ENCODE assay signal across 8 cellular contexts in genomic region chr19:48480476-48481190, GRCh38. TPM values are rescaled to one million over a fixed set of nuclear protein-coding genes. Genes with fewer than 3 reads are reported as not detected.
A peak's percentile ranks its signal among the peaks of the same experiment; 100 is the strongest.
DNase-seq lines count a peak whose midpoint lies in the region; ATAC-seq, FAIRE-seq and TF ChIP-seq lines count a peak whose summit lies in the region.

No MANE protein-coding gene starts in this region.

- FAIRE-seq in urothelium cell line (lab: Jason Lieb, UNC), result no peak

- H3K27ac Mint-ChIP-seq in activated CD4-positive, alpha-beta memory T cell treated with anti-CD3 and anti-CD28 coated beads, Interleukin-2, amount 10 ng/mL, durations not matched to agents 7 days and 5 days, result peak overlapping the region; percentile 64

- peaks cover 26% of the 10 kb centered on the region for H3K4me1 Mint-ChIP-seq in activated CD4-positive, alpha-beta memory T cell treated with anti-CD3 and anti-CD28 coated beads, Interleukin-2, amount 10 ng/mL, durations not matched to agents 7 days and 5 days

- H2AFZ ChIP-seq in Karpas-422 (ENCODE audit: low read length), result no peak overlapping the region

- no peaks in the 10 kb centered on the region for H3K27me3 Mint-ChIP-seq in activated CD4-positive, alpha-beta memory T cell treated with anti-CD3 and anti-CD28 coated beads, Interleukin-2, amount 10 ng/mL, durations not matched to agents 7 days and 5 days

- H3K27ac ChIP-seq in effector memory CD4-positive, alpha-beta T cell (ENCODE audit: insufficient read depth, low read length, poor library complexity, severe bottlenecking), result peak overlapping the region; percentile 68
- H3K27ac ChIP-seq in thoracic aorta (peak overlapping the region; percentile 91 to 95), Karpas-422 (ENCODE audit: low read length) (no peak overlapping the region)

- peaks cover 11% of the 10 kb centered on the region for H3K4me1 ChIP-seq in effector memory CD4-positive, alpha-beta T cell (ENCODE audit: control insufficient read depth, insufficient read depth, low read length, poor library complexity, severe bottlenecking)
- H3K4me1 ChIP-seq in mucosa of stomach (ENCODE audit: control insufficient read depth, insufficient read depth, low read length), result peaks cover 15% of the 10 kb centered on the region
- H3K4me1 ChIP-seq in thoracic aorta (ENCODE audit: control insufficient read depth in 1 of 2, low read depth in 2 of 2), result peaks cover 5 to 15% of the 10 kb centered on the region in 2 donors
- H3K4me1 ChIP-seq in Karpas-422 (ENCODE audit: low read length), result no peaks in the 10 kb centered on the region

- TF ChIP-seq CTCF in thoracic aorta (IDR thresholded peaks at IDR 0.05), result no peak

- H3K9me3 Mint-ChIP-seq in activated CD4-positive, alpha-beta memory T cell treated with anti-CD3 and anti-CD28 coated beads, Interleukin-2, amount 10 ng/mL, durations not matched to agents 7 days and 5 days, result no peaks in the 10 kb centered on the region

- H3K79me2 ChIP-seq in Karpas-422 (ENCODE audit: low read length), result no peaks in the 10 kb centered on the region

- peaks cover 14% of the 10 kb centered on the region for H3K36me3 Mint-ChIP-seq in activated CD4-positive, alpha-beta memory T cell treated with anti-CD3 and anti-CD28 coated beads, Interleukin-2, amount 10 ng/mL, durations not matched to agents 7 days and 5 days (ENCODE audit: low read depth)

- H3K27me3 ChIP-seq in effector memory CD4-positive, alpha-beta T cell (replicated peaks; ENCODE audit: control insufficient read depth, insufficient read depth, low read length, poor library complexity, severe bottlenecking), result no peaks in the 10 kb centered on the region
- H3K27me3 ChIP-seq in mucosa of stomach (ENCODE audit: control insufficient read depth, insufficient read depth, low read length) (no peaks in the 10 kb centered on the region), thoracic aorta (replicated peaks; ENCODE audit: insufficient read depth) (no peaks in the 10 kb centered on the region), Karpas-422 (ENCODE audit: low read length) (no peaks in the 10 kb centered on the region)

- H3K36me3 ChIP-seq in effector memory CD4-positive, alpha-beta T cell (ENCODE audit: control insufficient read depth, insufficient read depth, low read length), result peaks cover 8% of the 10 kb centered on the region
- H3K36me3 ChIP-seq in mucosa of stomach (ENCODE audit: control insufficient read depth, insufficient read depth, low read length), result no peaks in the 10 kb centered on the region
- H3K36me3 ChIP-seq in thoracic aorta, result peaks cover 27% of the 10 kb centered on the region
- no peaks in the 10 kb centered on the region for H3K36me3 ChIP-seq in Karpas-422 (ENCODE audit: insufficient read depth, low read length)

- DNase-seq in activated CD4-positive, alpha-beta memory T cell treated with anti-CD3 and anti-CD28 coated beads, Interleukin-2, amount 10 ng/mL, durations not matched to agents 7 days and 5 days, result peak; percentile 72
- peak; percentile 34 to 45 (median 43) for DNase-seq in effector memory CD4-positive, alpha-beta T cell
- DNase-seq in thoracic aorta (ENCODE audit: low spot score) (no peak), urothelium cell line (ENCODE audit: low spot score) (no peak), Karpas-422 (no peak)

- no peaks in the 10 kb centered on the region for H3K9me2 ChIP-seq in Karpas-422 (replicated peaks; ENCODE audit: insufficient read depth, low read length)

- no peaks in the 10 kb centered on the region for H4K20me1 ChIP-seq in Karpas-422 (ENCODE audit: insufficient read depth, low read depth, low read length)

- H3K4me3 ChIP-seq in GM08714 (ENCODE audit: low read length) (peak overlapping the region; percentile 7; the same call in 1 of the 2 replicates), mucosa of stomach (ENCODE audit: low read length) (no peak overlapping the region), thoracic aorta (peak overlapping the region; percentile 89), Karpas-422 (ENCODE audit: low read length) (no peak overlapping the region)
- peak overlapping the region; percentile 63 for H3K4me3 ChIP-seq in effector memory CD4-positive, alpha-beta T cell (ENCODE audit: insufficient read depth, low read depth, low read length, poor library complexity, severe bottlenecking)

- H3K4me2 ChIP-seq in Karpas-422 (ENCODE audit: low read depth, low read length, poor library complexity, severe bottlenecking), result no peak overlapping the region

- CTCF ChIA-PET in activated CD4-positive, alpha-beta memory T cell treated with anti-CD3 and anti-CD28 coated beads, Interleukin-2, amount 10 ng/mL, durations not matched to agents 7 days and 5 days (lab: Charles Lee), result interaction anchor here (1.0 to 3.1 kb wide), 3 partner anchors 9 to 166 kb away, joined by 3 to 23 read pairs (median 4); no protein-coding TSS in a partner anchor

- peak overlapping the region; percentile 65 for H3K9ac ChIP-seq in mucosa of stomach (ENCODE audit: low read length)
- H3K9ac ChIP-seq in Karpas-422 (ENCODE audit: low read length), result no peak overlapping the region

- POLR2A ChIA-PET in activated CD4-positive, alpha-beta memory T cell treated with anti-CD3 and anti-CD28 coated beads, Interleukin-2, amount 10 ng/mL, durations not matched to agents 7 days and 5 days (lab: Charles Lee), result interaction anchor here (0.7 to 2.2 kb wide), 6 partner anchors 9 to 14 kb away, joined by 3 to 11 read pairs (median 6); no protein-coding TSS in a partner anchor

- H3K9me3 ChIP-seq in effector memory CD4-positive, alpha-beta T cell (ENCODE audit: control insufficient read depth, low read length), result no peaks in the 10 kb centered on the region
- H3K9me3 ChIP-seq in mucosa of stomach (ENCODE audit: control insufficient read depth, low read length), result no peaks in the 10 kb centered on the region
- H3K9me3 ChIP-seq in thoracic aorta, result no peaks in the 10 kb centered on the region
- no peaks in the 10 kb centered on the region for H3K9me3 ChIP-seq in Karpas-422 (ENCODE audit: low read length)

- H3K4me3 Mint-ChIP-seq in activated CD4-positive, alpha-beta memory T cell treated with anti-CD3 and anti-CD28 coated beads, Interleukin-2, amount 10 ng/mL, durations not matched to agents 7 days and 5 days, result peak overlapping the region; percentile 61

- peak; percentile 5 for ATAC-seq in thoracic aorta (ENCODE audit: insufficient number of reproducible peaks, low FRiP score, low read depth)
- ATAC-seq in GM19023 (IDR thresholded peaks at IDR 0.05; ENCODE audit: unreplicated experiment), result no peak

RNA-seq across cellular contexts. Expression of gene CYTH2, which starts 11.5 kb away (rescaled TPM):
- total RNA-seq in activated CD4-positive, alpha-beta memory T cell treated with anti-CD3 and anti-CD28 coated beads, Interleukin-2, amount 10 ng/mL, durations not matched to agents 7 days and 5 days, result 10 to 100 TPM; 53.2 to 55.3 TPM
- 10 to 100 TPM; 50.6 to 79.4 TPM for total RNA-seq in thoracic aorta
- total RNA-seq in Karpas-422 (2014; rRNA removed; shearing (Covaris generic); ENCODE audit: low replicate concordance), result 32.5 and 60.4 TPM in 2 replicates

RNA-seq across cellular contexts. Expression of gene KCNJ14, which starts 25.3 kb away (rescaled TPM):
- total RNA-seq in activated CD4-positive, alpha-beta memory T cell treated with anti-CD3 and anti-CD28 coated beads, Interleukin-2, amount 10 ng/mL, durations not matched to agents 7 days and 5 days, result under 1 TPM; 0.73 to 0.86 TPM
- total RNA-seq in thoracic aorta, result 1 to 10 TPM in 1 of 2 donors, under 1 TPM in 1; 0.27 to 1.2 TPM
- total RNA-seq in Karpas-422 (2014; rRNA removed; shearing (Covaris generic); ENCODE audit: low replicate concordance), result 0.69 and 1.1 TPM in 2 replicates

RNA-seq across cellular contexts. Expression of gene LMTK3, which starts 31.0 kb away (rescaled TPM):
- 1 to 10 TPM; 3.8 to 5.4 TPM for total RNA-seq in activated CD4-positive, alpha-beta memory T cell treated with anti-CD3 and anti-CD28 coated beads, Interleukin-2, amount 10 ng/mL, durations not matched to agents 7 days and 5 days
- 1 to 10 TPM in 1 of 2 donors, under 1 TPM in 1; 0.41 to 4.5 TPM for total RNA-seq in thoracic aorta
- 0.54 TPM in 1 of 2 replicates, not detected in the other for total RNA-seq in Karpas-422 (2014; rRNA removed; shearing (Covaris generic); ENCODE audit: low replicate concordance)

RNA-seq across cellular contexts. Expression of gene GRWD1, which starts 34.9 kb away (rescaled TPM):
- total RNA-seq in activated CD4-positive, alpha-beta memory T cell treated with anti-CD3 and anti-CD28 coated beads, Interleukin-2, amount 10 ng/mL, durations not matched to agents 7 days and 5 days, result 10 to 100 TPM; 25.6 to 27.1 TPM
- 10 to 100 TPM; 17.5 to 38.3 TPM for total RNA-seq in thoracic aorta
- 15.9 and 22.2 TPM in 2 replicates for total RNA-seq in Karpas-422 (2014; rRNA removed; shearing (Covaris generic); ENCODE audit: low replicate concordance)

Comparison
In these comparisons a context has a peak if more than half of its experiments do, and no peak if none do; other contexts are left out.
1. H3K4me3 ChIP-seq: peak in GM08714 (single experiment), effector memory CD4-positive, alpha-beta T cell (single experiment) and thoracic aorta (single experiment); none in mucosa of stomach (single experiment) and Karpas-422 (single experiment).
2. DNase-seq: peak in activated CD4-positive, alpha-beta memory T cell treated with anti-CD3 and anti-CD28 coated beads, Interleukin-2, amount 10 ng/mL, durations not matched to agents 7 days and 5 days (single experiment) and effector memory CD4-positive, alpha-beta T cell (3 of 3); none in thoracic aorta (single experiment), urothelium cell line (single experiment) and Karpas-422 (single experiment).